19 cellular contexts compared by ENCODE assay signal in genomic region chr9:96073531-96074284, GRCh38.
DNase-seq lines count a peak whose midpoint lies in the region; ATAC-seq, FAIRE-seq and TF ChIP-seq lines count a peak whose summit lies in the region.
"Had no signal": no experiment of that assay in that cellular context is flagged by ENCODE, and none has a peak within 500 bp of the region (broad histone marks: within the 10 kb centered on the region; RNA-seq: fewer than 3 reads in every experiment).

No MANE protein-coding gene starts in this region.

- 41 to 52% methylated on average over 10 of the region's 10 CpGs for WGBS in testis, 2 donors
- WGBS in esophagus muscularis mucosa = 75% methylated on average over 10 of the region's 10 CpGs

- peaks cover 0 to 7% of the 10 kb centered on the region in 2 experiments for H3K27me3 ChIP-seq in endothelial cell of umbilical vein (ENCODE audit: control insufficient read depth in 2 of 2, insufficient read depth in 2 of 2, low read length in 2 of 2)
- H3K27me3 ChIP-seq in lower lobe of right lung (ENCODE audit: low read depth) = no peaks in the 10 kb centered on the region
- no peaks in the 10 kb centered on the region for H3K27me3 ChIP-seq in testis
- no peaks in the 10 kb centered on the region for H3K27me3 ChIP-seq in esophagus muscularis mucosa
- H3K27me3 ChIP-seq: ovary had no signal

- POLR2A ChIA-PET in endothelial cell of umbilical vein (lab: Charles Lee) = no interaction called here

- no TSS peak for BruUV-seq in endothelial cell of umbilical vein (replicated peaks; lab: Mats Ljungman, UMichigan)

- CTCF ChIA-PET in endothelial cell of umbilical vein (lab: Charles Lee) = interaction anchor here (1.4 to 1.8 kb wide), 3 partner anchors 10 to 144 kb away, joined by 3 to 6 read pairs (median 5); no protein-coding TSS in a partner anchor

- no peaks in the 10 kb centered on the region for H3K9me1 ChIP-seq in endothelial cell of umbilical vein (replicated peaks; ENCODE audit: control insufficient read depth, extremely low read depth, insufficient read depth, low read length)

- intact Hi-C loops in endothelial cell of umbilical vein (cut with micrococcal nuclease) = no loop called here
- intact Hi-C loops in lower lobe of right lung (cut with DNase I) = no loop called here
- intact Hi-C loops in testis (cut with DNase I; ENCODE audit: low total_unique reads) = no loop called here
- intact Hi-C loops in esophagus muscularis mucosa (cut with DNase I) = no loop called here

- H3K4me1 ChIP-seq in endothelial cell of umbilical vein (ENCODE audit: control insufficient read depth, extremely low read depth, insufficient read depth, low read length) = no peaks in the 10 kb centered on the region
- no peaks in the 10 kb centered on the region for H3K4me1 ChIP-seq in lower lobe of right lung
- H3K4me1 ChIP-seq in testis = peaks cover 63% of the 10 kb centered on the region
- peaks cover 3 to 21% (median 10%) of the 10 kb centered on the region in 4 donors for H3K4me1 ChIP-seq in esophagus muscularis mucosa

- DNase-seq in DMS53 (lab: John Stamatoyannopoulos, UW) (peak; percentile 10), DMS53 treated with DMSO at 0.1 percent for 48 hours (lab: John Stamatoyannopoulos, UW; ENCODE audit: unreplicated experiment) (no peak), endothelial cell of umbilical vein (ENCODE audit: low read depth, low spot score) (no peak), lower lobe of right lung (no peak), testis (peak; percentile 91), esophagus muscularis mucosa (ENCODE audit: extremely low spot score) (no peak), EL (no peak), NCI-H2227 treated with DMSO at 0.1 percent for 48 hours (lab: John Stamatoyannopoulos, UW) (no peak)
- DNase-seq: activated CD4-positive, CD25-positive, alpha-beta regulatory T cell treated with anti-CD3 and anti-CD28 coated beads, Interleukin-2, amount 50 U/mL, for 72 hours; amygdala; cerebellar nuclear complex; DMS 273 treated with DMSO at 0.1 percent for 48 hours; effector CD8-positive, alpha-beta T cell; NCI-H1105 treated with DMSO at 0.1 percent for 48 hours; NCI-H524 treated with DMSO at 0.1 percent for 48 hours; ovary; stimulated activated CD4-positive, alpha-beta T cell treated with anti-CD3 and anti-CD28 coated beads, Interleukin-2, amount 100 ng/mL, for 48 hours had no signal

- peak; percentile 74 to 77 for ATAC-seq in lower lobe of right lung

- no peak for TF ChIP-seq CTCF in endothelial cell of umbilical vein (IDR thresholded peaks at IDR 0.05; ENCODE audit: extremely low read depth in 1 of 2, insufficient read depth in 1 of 2, low read depth in 1 of 2, low read length in 2 of 2)
- TF ChIP-seq CTCF in lower lobe of right lung (IDR thresholded peaks at IDR 0.05) = no peak
- TF ChIP-seq CTCF in testis (IDR thresholded peaks at IDR 0.05) = no peak
- no peak for TF ChIP-seq CTCF in esophagus muscularis mucosa (IDR thresholded peaks at IDR 0.05)

- FAIRE-seq in endothelial cell of umbilical vein (lab: Jason Lieb, UNC) = peak; percentile 48
- FAIRE-seq: GM12891 had no signal

- H3K4me3 ChIP-seq in endothelial cell of umbilical vein (replicated peaks in 1 of 3; ENCODE audit: insufficient read depth in 1 of 3, low read depth in 1 of 3, low read length in 3 of 3) = no peak overlapping the region
- no peak overlapping the region for H3K4me3 ChIP-seq in lower lobe of right lung
- no peak overlapping the region for H3K4me3 ChIP-seq in testis
- no peak overlapping the region for H3K4me3 ChIP-seq in esophagus muscularis mucosa
- H3K4me3 ChIP-seq: ovary had no signal

- H3K27ac ChIP-seq in endothelial cell of umbilical vein (ENCODE audit: insufficient read depth, low read depth, low read length) (no peak overlapping the region), lower lobe of right lung (no peak overlapping the region), testis (peak overlapping the region; percentile 43 to 76), esophagus muscularis mucosa (replicated peaks in 1 of 4) (no peak overlapping the region)
- H3K27ac ChIP-seq: 22Rv1, ovary had no signal

- TF ChIP-seq POLR2A in endothelial cell of umbilical vein (IDR thresholded peaks at IDR 0.05; ENCODE audit: low read depth, low read length) (no peak), testis (IDR thresholded peaks at IDR 0.05) (no peak), esophagus muscularis mucosa (IDR thresholded peaks at IDR 0.05; ENCODE audit: low read depth) (no peak)

- H3K79me2 ChIP-seq in endothelial cell of umbilical vein (ENCODE audit: control insufficient read depth, insufficient read depth, low read length) = no peaks in the 10 kb centered on the region

- no peaks in the 10 kb centered on the region for H4K20me1 ChIP-seq in endothelial cell of umbilical vein (replicated peaks; ENCODE audit: control insufficient read depth, extremely low read depth, insufficient read depth, low read length)

- H2AFZ ChIP-seq in endothelial cell of umbilical vein (ENCODE audit: low read depth, low read length) = no peak overlapping the region

- H3K4me2 ChIP-seq in endothelial cell of umbilical vein (ENCODE audit: insufficient read depth, low read length) = no peak overlapping the region

- H3K9ac ChIP-seq in endothelial cell of umbilical vein (replicated peaks; ENCODE audit: extremely low read depth, insufficient read depth, low read length) = no peak overlapping the region

- dilution Hi-C loops in endothelial cell of umbilical vein (cut with MboI; ENCODE audit: extremely low pct_ligation_motif_present, low sequenced_read_pairs) = no loop called here

- no peaks in the 10 kb centered on the region for H3K9me3 ChIP-seq in endothelial cell of umbilical vein (replicated peaks; ENCODE audit: control insufficient read depth, insufficient read depth, low read length)
- no peaks in the 10 kb centered on the region for H3K9me3 ChIP-seq in lower lobe of right lung
- no peaks in the 10 kb centered on the region for H3K9me3 ChIP-seq in testis
- no peaks in the 10 kb centered on the region for H3K9me3 ChIP-seq in esophagus muscularis mucosa
- H3K9me3 ChIP-seq: ovary had no signal

- TF ChIP-seq EP300 in esophagus muscularis mucosa (IDR thresholded peaks at IDR 0.05) = no peak

- H3K36me3 ChIP-seq in endothelial cell of umbilical vein (ENCODE audit: control insufficient read depth in 2 of 2, extremely low read depth in 1 of 2, insufficient read depth in 2 of 2, low read length in 2 of 2) (no peaks in the 10 kb centered on the region), lower lobe of right lung (no peaks in the 10 kb centered on the region), testis (ENCODE audit: low read depth, missing control alignments) (no peaks in the 10 kb centered on the region), esophagus muscularis mucosa (no peaks in the 10 kb centered on the region)
- H3K36me3 ChIP-seq: ovary had no signal

TF ChIP-seq in endothelial cell of umbilical vein, 7 proteins besides CTCF, POLR2A, EP300 and RAD21:
- no peak for TF ChIP-seq POLR2AphosphoS5 (IDR thresholded peaks at IDR 0.05; ENCODE audit: insufficient read depth, low read depth, low read length)
- TF ChIP-seq EZH2 (IDR thresholded peaks at IDR 0.05; ENCODE audit: borderline replicate concordance, low read depth, low read length, severe bottlenecking) = no peak
- TF ChIP-seq MAX (IDR thresholded peaks at IDR 0.05; ENCODE audit: insufficient read depth, insufficient read length) = no peak
- TF ChIP-seq MYC (IDR thresholded peaks at IDR 0.05; ENCODE audit: low read depth, low read length) = no peak
- no peak for TF ChIP-seq GATA2 (IDR thresholded peaks at IDR 0.05; ENCODE audit: insufficient read depth, insufficient read length, low read depth, low read length)
- TF ChIP-seq FOS (IDR thresholded peaks at IDR 0.05; ENCODE audit: borderline replicate concordance, insufficient read depth, low read length) = no peak
TF ChIP-seq in endothelial cell of umbilical vein: peak in this region for 0.

Comparison
In these comparisons a context has a peak if more than half of its experiments do, and no peak if none do; other contexts are left out.
1. DNase-seq: peak in DMS53 (single experiment) and testis (single experiment); none in DMS53 treated with DMSO at 0.1 percent for 48 hours (single experiment), endothelial cell of umbilical vein (single experiment), lower lobe of right lung (single experiment), esophagus muscularis mucosa (single experiment), EL (single experiment) and NCI-H2227 treated with DMSO at 0.1 percent for 48 hours (single experiment).
2. H3K27ac ChIP-seq: peak in testis (2 of 2); none in endothelial cell of umbilical vein (single experiment), lower lobe of right lung (single experiment) and esophagus muscularis mucosa (0 of 4).